In genomic region chr15:92232317-92232716, GRCh38 we compare ENCODE assay signal across 24 cellular contexts.
"Had no signal": no experiment of that assay in that cellular context is flagged by ENCODE, and none has a peak within 500 bp of the region (broad histone marks: within the 10 kb centered on the region; RNA-seq: fewer than 3 reads in every experiment).

No MANE protein-coding gene starts in this region.

- H2AFZ ChIP-seq: hepatocyte had no signal

- H3K9me3 ChIP-seq: mucosa of descending colon, prostate gland, thyroid gland had no signal

- H3K4me2 ChIP-seq: hepatocyte, smooth muscle cell had no signal

- H3K27me3 ChIP-seq: hepatocyte, left lung, right atrium auricular region, thyroid gland had no signal

- H3K27ac ChIP-seq: coronary artery, esophagus muscularis mucosa, foreskin keratinocyte, gastroesophageal sphincter, heart left ventricle, hepatocyte, left lung, prostate gland, right atrium auricular region, stomach, thyroid gland had no signal

- ATAC-seq: foreskin keratinocyte; gastroesophageal sphincter; heart left ventricle; left cardiac atrium; left lung; mucosa of descending colon; sciatic nerve; stimulated activated effector memory CD8-positive, alpha-beta T cell treated with anti-CD3 and anti-CD28 coated beads, Interleukin-12 subunit alpha, Interleukin-12 subunit beta, amount 100 ng/mL, for 72 hours had no signal

- H3K36me3 ChIP-seq: esophagus muscularis mucosa, gastroesophageal sphincter, heart left ventricle, left lung, prostate gland, right atrium auricular region, stomach, thyroid gland had no signal

- H3K4me1 ChIP-seq: esophagus muscularis mucosa, foreskin keratinocyte, gastroesophageal sphincter, heart left ventricle, left lung, prostate gland, right atrium auricular region, stomach, thyroid gland had no signal

- H3K4me3 ChIP-seq: coronary artery, esophagus muscularis mucosa, gastroesophageal sphincter, heart left ventricle, hepatocyte, left lung, mucosa of descending colon, prostate gland, right atrium auricular region, smooth muscle cell, stomach, thyroid gland had no signal

- DNase-seq: dermis blood vessel endothelial cell; effector memory CD4-positive, alpha-beta T cell; foreskin keratinocyte; heart left ventricle; left cardiac atrium; left lung; mesenchymal stem cell; mucosa of descending colon; naive B cell; stimulated activated CD4-positive, alpha-beta T cell treated with anti-CD3 and anti-CD28 coated beads, Interleukin-12 subunit alpha, Interleukin-12 subunit beta, amount 100 ng/mL, for 4 hours; stimulated activated CD4-positive, alpha-beta T cell treated with anti-CD3 and anti-CD28 coated beads, Interleukin-1b, Interleukin-23, amount 100 ng/mL, for 48 hours; stimulated activated CD4-positive, alpha-beta T cell treated with anti-CD3 and anti-CD28 coated beads, Interleukin-4, amount 100 ng/mL, for 1 hour; stimulated activated naive CD4-positive, alpha-beta T cell treated with Interleukin-2 at 50 U/mL for 16 hours; stomach; thyroid gland had no signal
